In genomic region chr4:2382680-2383631, GRCh38 we compare ENCODE assay signal across 7 cellular contexts. TPM values are rescaled to one million over a fixed set of nuclear protein-coding genes. Genes with fewer than 3 reads are reported as not detected.
"Had no signal": no experiment of that assay in that cellular context is flagged by ENCODE, and none has a peak within 500 bp of the region (broad histone marks: within the 10 kb centered on the region; RNA-seq: fewer than 3 reads in every experiment).

No MANE protein-coding gene starts in this region.

RNA-seq across cellular contexts. Expression of gene ZFYVE28, which starts 35.5 kb away (rescaled TPM):
- polyA plus RNA-seq: smooth muscle cell had no signal

RNA-seq across cellular contexts. Expression of gene CFAP99, which starts 35.8 kb away (rescaled TPM):
- total RNA-seq: epithelial cell of proximal tubule, foreskin keratinocyte, smooth muscle cell, thoracic aorta, urinary bladder had no signal
- polyA plus RNA-seq: foreskin keratinocyte, immature natural killer cell, keratinocyte, smooth muscle cell had no signal
